In the genomic region with DNA sequence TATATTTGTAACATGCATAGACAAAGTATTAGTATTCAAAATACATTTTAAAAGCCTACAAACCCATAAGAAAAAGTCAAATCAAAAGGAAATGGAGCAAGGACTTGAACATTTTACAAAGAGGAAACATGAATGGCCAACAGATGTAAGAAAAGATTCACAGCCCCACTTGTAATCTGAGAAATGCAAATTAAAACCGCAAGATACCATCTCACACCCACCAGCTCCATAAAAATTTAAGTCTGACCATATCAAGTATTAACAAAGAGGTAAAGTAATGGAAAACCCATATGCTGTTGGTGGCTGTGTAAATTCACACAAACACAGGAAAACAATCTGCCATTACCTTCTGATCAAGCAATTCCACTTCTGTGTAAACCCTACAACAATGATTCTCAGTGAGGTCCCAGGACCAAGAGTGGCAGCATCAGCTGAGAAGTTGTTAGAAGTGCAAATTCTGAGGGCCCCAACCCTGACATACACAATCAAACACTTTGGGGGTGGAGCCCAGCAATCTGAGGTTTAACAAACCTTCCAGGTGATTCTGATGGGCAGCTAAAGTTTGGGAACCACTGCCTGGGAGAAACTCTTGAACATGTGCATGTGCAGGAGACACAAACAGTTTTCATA, we compare ENCODE assay signal across 8 cellular contexts. TPM values are rescaled to one million over a fixed set of nuclear protein-coding genes. Genes with fewer than 3 reads are reported as not detected.
DNase-seq lines count a peak whose midpoint lies in the region; ATAC-seq and TF ChIP-seq lines count a peak whose summit lies in the region.

No MANE protein-coding gene starts in this region.

- H3K36me3 Mint-ChIP-seq in Caco-2 (ENCODE audit: insufficient read depth, unreplicated experiment) (peaks cover 100% of the 10 kb centered on the region), immature natural killer cell (peaks cover 6 to 30% (median 11%) of the 10 kb centered on the region in 3 donors)

- DNase-seq in Caco-2 (no peak), RWPE2 (ENCODE audit: low spot score) (no peak), immature natural killer cell (no peak), COR-L47 (lab: John Stamatoyannopoulos, UW) (no peak), sigmoid colon (no peak), NCI-H1105 treated with DMSO at 0.1 percent for 48 hours (lab: John Stamatoyannopoulos, UW) (no peak)

- H3K4me1 Mint-ChIP-seq in Caco-2 (ENCODE audit: low read depth, unreplicated experiment) (peaks cover 72% of the 10 kb centered on the region), immature natural killer cell (peaks cover 86 to 90% of the 10 kb centered on the region in 2 donors)

- H3K4me1 ChIP-seq in Caco-2: peaks cover 62% of the 10 kb centered on the region
- peaks cover 51% of the 10 kb centered on the region for H3K4me1 ChIP-seq in RWPE2 (ENCODE audit: insufficient read depth, poor library complexity, severe bottlenecking)
- peaks cover 0 to 13% (median 4%) of the 10 kb centered on the region in 4 donors for H3K4me1 ChIP-seq in sigmoid colon

- CTCF ChIA-PET in Caco-2 (lab: Charles Lee): interaction anchor here (0.9 to 2.7 kb wide), 5 partner anchors 29 to 58 kb away, joined by 4 to 14 read pairs (median 7); no protein-coding TSS in a partner anchor

- TF ChIP-seq EP300 in sigmoid colon (IDR thresholded peaks at IDR 0.05): no peak

- H3K27me3 Mint-ChIP-seq in Caco-2 (ENCODE audit: insufficient read depth, unreplicated experiment) (no peaks in the 10 kb centered on the region), immature natural killer cell (ENCODE audit: low read depth in 3 of 3) (peaks cover 0 to 1% (median 0%) of the 10 kb centered on the region in 3 donors)

- H3K9me3 Mint-ChIP-seq in Caco-2 (ENCODE audit: unreplicated experiment) (no peaks in the 10 kb centered on the region), immature natural killer cell (no peaks in the 10 kb centered on the region)

- no peak overlapping the region for H3K4me3 ChIP-seq in Caco-2 (ENCODE audit: low read depth, low read length)
- H3K4me3 ChIP-seq in RWPE2 (ENCODE audit: severe bottlenecking): no peak overlapping the region
- no peak overlapping the region for H3K4me3 ChIP-seq in sigmoid colon

- H3K36me3 ChIP-seq in Caco-2 (ENCODE audit: control insufficient read depth, insufficient read depth, low read length): peaks cover 16% of the 10 kb centered on the region
- peaks cover 95% of the 10 kb centered on the region for H3K36me3 ChIP-seq in RWPE2 (ENCODE audit: low read depth)
- peaks cover 0 to 13% (median under 1%) of the 10 kb centered on the region in 4 donors for H3K36me3 ChIP-seq in sigmoid colon

- H3K4me3 Mint-ChIP-seq in Caco-2 (ENCODE audit: unreplicated experiment) (peak overlapping the region; percentile 5), immature natural killer cell (peak overlapping the region; percentile 54 to 81 (median 71))

- no peak for TF ChIP-seq CTCF in Caco-2 (IDR thresholded peaks at IDR 0.05; ENCODE audit: insufficient read depth in 1 of 2, low read depth in 1 of 2, low read length in 1 of 2, severe bottlenecking in 1 of 2, unreplicated experiment in 1 of 2)
- no peak for TF ChIP-seq CTCF in RWPE2 (IDR thresholded peaks at IDR 0.05; ENCODE audit: poor library complexity, severe bottlenecking)
- TF ChIP-seq CTCF in sigmoid colon (IDR thresholded peaks at IDR 0.05): no peak

- 44 to 59% methylated on average over 1 of the region's 1 CpG for WGBS in sigmoid colon, 2 donors

- H3K27me3 ChIP-seq in Caco-2 (replicated peaks; ENCODE audit: control insufficient read depth, insufficient read depth, low read length): no peaks in the 10 kb centered on the region
- no peaks in the 10 kb centered on the region for H3K27me3 ChIP-seq in RWPE2 (ENCODE audit: insufficient read depth, poor library complexity, severe bottlenecking)
- H3K27me3 ChIP-seq in sigmoid colon: no peaks in the 10 kb centered on the region

- POLR2A ChIA-PET in Caco-2 (lab: Charles Lee): interaction anchor here (1.0 kb wide), 2 partner anchors 17 to 30 kb away, joined by 3 read pairs; no protein-coding TSS in a partner anchor

- intact Hi-C loops in Caco-2 (cut with micrococcal nuclease; ENCODE audit: unreplicated experiment) (no loop called here), sigmoid colon (cut with DNase I) (no loop called here)

- no TSS peak for BruUV-seq in Caco-2 (replicated peaks; lab: Mats Ljungman, UMichigan)

- no peak for TF ChIP-seq POLR2A in sigmoid colon (IDR thresholded peaks at IDR 0.05)

- H3K27ac Mint-ChIP-seq in Caco-2 (ENCODE audit: unreplicated experiment) (peak overlapping the region; percentile 27), immature natural killer cell (peak overlapping the region; percentile 81 to 95 (median 89))

- H3K27ac ChIP-seq in RWPE2 (ENCODE audit: poor library complexity, severe bottlenecking) (peak overlapping the region; percentile 99), sigmoid colon (no peak overlapping the region)

- H3K9me3 ChIP-seq in Caco-2 (no peaks in the 10 kb centered on the region), RWPE2 (ENCODE audit: severe bottlenecking) (no peaks in the 10 kb centered on the region), sigmoid colon (no peaks in the 10 kb centered on the region)

- ATAC-seq in GM21423 (IDR thresholded peaks at IDR 0.05; ENCODE audit: unreplicated experiment) (peak; percentile 58), RWPE2 (ENCODE audit: low read depth) (peak; percentile 4; the same call in 1 of the 3 replicates), GM19023 (IDR thresholded peaks at IDR 0.05; ENCODE audit: unreplicated experiment) (no peak)

RNA-seq across cellular contexts. Expression of gene BCL2L1, which starts 30.9 kb away (rescaled TPM):
- 444 and 469 TPM in 2 replicates for total RNA-seq in Caco-2 (2022)
- polyA plus RNA-seq in immature natural killer cell: 10 to 100 TPM; 30.9 to 60.4 (median 39.3) TPM
- 10 to 100 TPM; 53.2 to 71.3 (median 55.7) TPM for total RNA-seq in sigmoid colon
- 10 to 100 TPM; 76.1 to 94.8 (median 78.7) TPM for polyA plus RNA-seq in sigmoid colon

RNA-seq across cellular contexts. Expression of gene TPX2, which starts 47.3 kb away (rescaled TPM):
- total RNA-seq in Caco-2 (2022): 221 and 237 TPM in 2 replicates
- 1 to 10 TPM; 1.2 to 3.0 (median 1.8) TPM for polyA plus RNA-seq in immature natural killer cell
- 1 to 10 TPM in 1 of 4 donors, under 1 TPM in 1, not detected in 2; 0.36 to 1.8 TPM for total RNA-seq in sigmoid colon
- 10 to 100 TPM in 1 of 3 donors, 1 to 10 TPM in 2; 2.4 to 24.0 (median 4.9) TPM for polyA plus RNA-seq in sigmoid colon

RNA-seq across cellular contexts. Expression of gene COX4I2, which starts 54.0 kb away (rescaled TPM):
- not detected in 2 replicates for total RNA-seq in Caco-2 (2022)
- not detected for polyA plus RNA-seq in immature natural killer cell
- 1 to 10 TPM in 1 of 4 donors, not detected in 3; 1.1 TPM for total RNA-seq in sigmoid colon
- 1 to 10 TPM in 2 of 3 donors, not detected in 1; 1.4 to 3.0 TPM for polyA plus RNA-seq in sigmoid colon

Comparison
In these comparisons a context has a peak if more than half of its experiments do, and no peak if none do; other contexts are left out.
1. RNA of gene TPX2, which starts 47.3 kb away (total RNA-seq): 221 to 237 TPM in Caco-2; 0.36 to 1.8 TPM in sigmoid colon; every median in the first group is over 10 times any median in the second.